8 cellular contexts compared by ENCODE assay signal in genomic region chr2:195659114-195659513, GRCh38. TPM values are rescaled to one million over a fixed set of nuclear protein-coding genes. Genes with fewer than 3 reads are reported as not detected.
DNase-seq lines count a peak whose midpoint lies in the region; ATAC-seq, FAIRE-seq and TF ChIP-seq lines count a peak whose summit lies in the region.

No MANE protein-coding gene starts in this region.

- no peak overlapping the region for H2AFZ ChIP-seq in astrocyte (ENCODE audit: low read depth, low read length)

- H3K9ac ChIP-seq in astrocyte (ENCODE audit: low read length), result peak overlapping the region; percentile 99

- H3K36me3 Mint-ChIP-seq in astrocyte (ENCODE audit: low read depth, unreplicated experiment), result peaks cover 2% of the 10 kb centered on the region

- H3K36me3 ChIP-seq in astrocyte (ENCODE audit: insufficient read depth, low read length) (no peaks in the 10 kb centered on the region), lower lobe of right lung (no peaks in the 10 kb centered on the region)

- intact Hi-C loops in lower lobe of right lung (cut with DNase I) (loop anchor here (5.0 kb wide), 1 partner anchor 162 kb away; no protein-coding TSS in a partner anchor), posterior cingulate gyrus (cut with DNase I) (no loop called here)

- peaks cover 28% of the 10 kb centered on the region for H4K20me1 ChIP-seq in astrocyte (ENCODE audit: insufficient read depth, low read length)

- H3K27ac ChIP-seq in astrocyte (ENCODE audit: low read depth, low read length), result peak overlapping the region; percentile 97
- peak overlapping the region; percentile 14 for H3K27ac ChIP-seq in lower lobe of right lung

- H3K4me1 ChIP-seq in astrocyte (ENCODE audit: insufficient read depth, low read length) (peaks cover 13% of the 10 kb centered on the region), lower lobe of right lung (peaks cover 26% of the 10 kb centered on the region)

- no peaks in the 10 kb centered on the region for H3K27me3 ChIP-seq in astrocyte (ENCODE audit: insufficient read depth, low read length)
- H3K27me3 ChIP-seq in lower lobe of right lung (ENCODE audit: low read depth), result no peaks in the 10 kb centered on the region

- peak overlapping the region; percentile 98 for H3K27ac Mint-ChIP-seq in astrocyte (ENCODE audit: unreplicated experiment)

- no peaks in the 10 kb centered on the region for H3K27me3 Mint-ChIP-seq in astrocyte (ENCODE audit: low read depth, unreplicated experiment)

- no peak for TF ChIP-seq CTCF in LNCaP clone FGC (IDR thresholded peaks at IDR 0.05; ENCODE audit: control insufficient read depth, extremely low read depth, insufficient read depth)
- no peak for TF ChIP-seq CTCF in astrocyte (IDR thresholded peaks at IDR 0.05; ENCODE audit: insufficient read depth, low read depth, low read length)
- no peak for TF ChIP-seq CTCF in lower lobe of right lung (IDR thresholded peaks at IDR 0.05)

- H3K79me2 ChIP-seq in astrocyte (ENCODE audit: insufficient read depth, low read length), result peaks cover 60% of the 10 kb centered on the region

- peak overlapping the region; percentile 98 for H3K4me3 Mint-ChIP-seq in astrocyte (ENCODE audit: unreplicated experiment)

- peak; percentile 54 for FAIRE-seq in astrocyte (lab: Jason Lieb, UNC)
- no peak for FAIRE-seq in HTR-8/SVneo (lab: Jason Lieb, UNC)

- peak overlapping the region; percentile 83 for H3K4me2 ChIP-seq in astrocyte (ENCODE audit: low read length)

- peaks cover 11% of the 10 kb centered on the region for H3K4me1 Mint-ChIP-seq in astrocyte (ENCODE audit: low read depth, unreplicated experiment)

- peak in 1 of 2 donors; percentile 41 for ATAC-seq in lower lobe of right lung
- no peak for ATAC-seq in GM19324 (IDR thresholded peaks at IDR 0.05; ENCODE audit: low FRiP score, unreplicated experiment)

- H3K9me3 Mint-ChIP-seq in astrocyte (ENCODE audit: unreplicated experiment), result no peaks in the 10 kb centered on the region

- H3K4me3 ChIP-seq in LNCaP clone FGC (ENCODE audit: low read depth, low read length) (peak overlapping the region; percentile 87), astrocyte (ENCODE audit: insufficient read depth, low read depth, low read length) (peak overlapping the region; percentile 65), lower lobe of right lung (peak overlapping the region; percentile 86)

- DNase-seq in DMS79 (lab: John Stamatoyannopoulos, UW) (peak; percentile 33), LNCaP clone FGC (ENCODE audit: low read depth) (no peak), astrocyte (ENCODE audit: low read depth) (peak; percentile 31), lower lobe of right lung (no peak), LoVo (ENCODE audit: low spot score) (no peak), posterior cingulate gyrus (no peak), HTR-8/SVneo (ENCODE audit: insufficient read length, low spot score) (no peak)

- H3K9me3 ChIP-seq in astrocyte (ENCODE audit: insufficient read depth, low read depth, low read length) (no peaks in the 10 kb centered on the region), lower lobe of right lung (no peaks in the 10 kb centered on the region)

RNA-seq across cellular contexts. Expression of gene SLC39A10, which starts 2.1 kb away (rescaled TPM):
- total RNA-seq in astrocyte (90.2 and 96.2 TPM in 2 replicates), lower lobe of right lung (37.2 TPM)

Comparison
In these comparisons a context has a peak if more than half of its experiments do, and no peak if none do; other contexts are left out.
1. DNase-seq: peak in DMS79 (single experiment) and astrocyte (single experiment); none in LNCaP clone FGC (single experiment), lower lobe of right lung (single experiment), LoVo (single experiment), posterior cingulate gyrus (0 of 10) and HTR-8/SVneo (single experiment).
2. Peak in every context shown above with its lines, with median percentiles within 50 percentile points of each other: H3K4me3 ChIP-seq.